Comparison of ENCODE assay signal across 1 cellular context in the genomic region with DNA sequence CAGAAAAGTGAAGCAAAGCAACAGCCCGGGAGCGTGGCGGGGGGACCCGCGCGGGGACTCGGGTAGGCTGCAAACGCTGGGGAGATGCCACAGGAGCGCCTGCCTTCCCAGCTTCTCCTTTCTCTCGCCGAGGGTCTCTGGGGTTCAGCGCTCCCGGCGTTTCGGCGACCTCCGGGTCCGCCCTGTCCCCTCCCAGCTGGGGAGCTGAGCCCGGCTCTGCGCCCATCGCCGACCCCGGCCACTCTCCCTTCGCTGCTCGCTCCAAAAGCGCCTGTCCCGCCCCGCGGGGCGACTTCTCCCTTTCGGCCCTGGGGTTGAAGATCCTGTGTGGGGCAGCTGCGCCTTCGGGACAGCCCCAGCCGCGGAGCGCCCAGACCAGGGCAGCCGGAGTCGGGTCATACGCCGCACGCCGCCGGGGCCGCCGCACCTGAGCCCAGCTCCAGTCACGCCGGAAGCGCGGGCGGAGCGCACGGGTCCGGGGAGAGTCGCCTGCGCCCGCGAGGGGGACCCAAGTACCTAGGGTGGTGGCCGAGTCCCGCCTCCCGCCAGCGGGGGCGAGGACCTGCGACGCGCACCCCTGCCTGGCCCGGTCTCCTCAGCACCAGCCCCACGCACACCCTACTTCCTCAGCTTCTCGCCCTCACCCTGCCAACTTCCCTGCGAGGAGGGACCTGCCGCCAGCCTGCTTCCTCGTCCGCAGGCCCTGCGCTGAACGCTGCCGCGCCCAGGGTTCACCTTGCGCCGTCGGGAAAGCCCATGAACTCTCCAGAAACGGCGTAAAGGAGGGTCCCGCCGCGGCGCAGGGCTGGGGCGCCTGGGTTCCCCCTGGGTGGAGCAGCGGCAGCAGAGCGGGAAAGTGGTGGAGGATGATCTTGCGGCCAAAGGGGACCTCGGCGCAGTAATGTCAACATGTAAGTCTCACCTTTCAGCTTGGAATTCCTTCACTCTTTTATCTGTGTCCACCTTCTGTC.
TF ChIP-seq lines count a peak whose summit lies in the region.

ADGRG6 (plus strand) TSS at position 587 of the 971 bp plus-strand sequence; CDS start at position 910, 323 bp downstream.

TF ChIP-seq in HepG2, 621 proteins besides CTCF, POLR2A, EP300 and RAD21 (continued from another document and continues in another):
- no peak; the same call in none of the 2 replicates for TF ChIP-seq ZBTB2 (CRISPR knock-in tag; IDR thresholded peaks at IDR 0.05; ENCODE audit: low read depth)
- 0 out of 2 replicates have a peak, but pooled peaks have one; percentile 58 for TF ChIP-seq PLSCR1 (CRISPR knock-in tag; IDR thresholded peaks at IDR 0.05; ENCODE audit: borderline replicate concordance)
- no peak; the same call in 1 of the 2 replicates for TF ChIP-seq HIVEP1 (CRISPR knock-in tag; IDR thresholded peaks at IDR 0.05)
- TF ChIP-seq POLR2AphosphoS5 (IDR thresholded peaks at IDR 0.05; ENCODE audit: low read depth, low read length): peak; percentile 59; the same call in 1 of the 2 replicates
- TF ChIP-seq SOX13 (IDR thresholded peaks at IDR 0.05): no peak
- peak in 1 of 2 experiments; percentile 74; a peak in 2 of 4 replicates for TF ChIP-seq SOX13 (CRISPR knock-in tag; conservative IDR thresholded peaks at IDR 0.05 in 1 of 2, IDR thresholded peaks at IDR 0.05 in 1 of 2)
- peak; percentile 72 for TF ChIP-seq ZNF761 (CRISPR knock-in tag; conservative IDR thresholded peaks at IDR 0.05)
- no peak for TF ChIP-seq CBFB (CRISPR knock-in tag; IDR thresholded peaks at IDR 0.05)
- TF ChIP-seq, protein P1, sequence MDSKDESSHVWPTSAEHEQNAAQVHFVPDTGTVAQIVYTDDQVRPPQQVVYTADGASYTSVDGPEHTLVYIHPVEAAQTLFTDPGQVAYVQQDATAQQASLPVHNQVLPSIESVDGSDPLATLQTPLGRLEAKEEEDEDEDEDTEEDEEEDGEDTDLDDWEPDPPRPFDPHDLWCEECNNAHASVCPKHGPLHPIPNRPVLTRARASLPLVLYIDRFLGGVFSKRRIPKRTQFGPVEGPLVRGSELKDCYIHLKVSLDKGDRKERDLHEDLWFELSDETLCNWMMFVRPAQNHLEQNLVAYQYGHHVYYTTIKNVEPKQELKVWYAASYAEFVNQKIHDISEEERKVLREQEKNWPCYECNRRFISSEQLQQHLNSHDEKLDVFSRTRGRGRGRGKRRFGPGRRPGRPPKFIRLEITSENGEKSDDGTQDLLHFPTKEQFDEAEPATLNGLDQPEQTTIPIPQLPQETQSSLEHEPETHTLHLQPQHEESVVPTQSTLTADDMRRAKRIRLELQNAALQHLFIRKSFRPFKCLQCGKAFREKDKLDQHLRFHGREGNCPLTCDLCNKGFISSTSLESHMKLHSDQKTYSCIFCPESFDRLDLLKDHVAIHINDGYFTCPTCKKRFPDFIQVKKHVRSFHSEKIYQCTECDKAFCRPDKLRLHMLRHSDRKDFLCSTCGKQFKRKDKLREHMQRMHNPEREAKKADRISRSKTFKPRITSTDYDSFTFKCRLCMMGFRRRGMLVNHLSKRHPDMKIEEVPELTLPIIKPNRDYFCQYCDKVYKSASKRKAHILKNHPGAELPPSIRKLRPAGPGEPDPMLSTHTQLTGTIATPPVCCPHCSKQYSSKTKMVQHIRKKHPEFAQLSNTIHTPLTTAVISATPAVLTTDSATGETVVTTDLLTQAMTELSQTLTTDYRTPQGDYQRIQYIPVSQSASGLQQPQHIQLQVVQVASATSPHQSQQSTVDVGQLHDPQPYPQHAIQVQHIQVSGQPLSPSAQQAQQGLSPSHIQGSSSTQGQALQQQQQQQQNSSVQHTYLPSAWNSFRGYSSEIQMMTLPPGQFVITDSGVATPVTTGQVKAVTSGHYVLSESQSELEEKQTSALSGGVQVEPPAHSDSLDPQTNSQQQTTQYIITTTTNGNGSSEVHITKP (CRISPR knock-in tag; IDR thresholded peaks at IDR 0.05; ENCODE audit: low read depth): no peak
- TF ChIP-seq BHLHE40 (IDR thresholded peaks at IDR 0.05; ENCODE audit: low read length): peak; percentile 89
- TF ChIP-seq HOXD1 (CRISPR knock-in tag; IDR thresholded peaks at IDR 0.05): peak; percentile 90
- peak; percentile 92; the same call in 1 of the 2 replicates for TF ChIP-seq NR1H2 (CRISPR knock-in tag; IDR thresholded peaks at IDR 0.05; ENCODE audit: borderline replicate concordance, low read depth)
- TF ChIP-seq, protein P2, sequence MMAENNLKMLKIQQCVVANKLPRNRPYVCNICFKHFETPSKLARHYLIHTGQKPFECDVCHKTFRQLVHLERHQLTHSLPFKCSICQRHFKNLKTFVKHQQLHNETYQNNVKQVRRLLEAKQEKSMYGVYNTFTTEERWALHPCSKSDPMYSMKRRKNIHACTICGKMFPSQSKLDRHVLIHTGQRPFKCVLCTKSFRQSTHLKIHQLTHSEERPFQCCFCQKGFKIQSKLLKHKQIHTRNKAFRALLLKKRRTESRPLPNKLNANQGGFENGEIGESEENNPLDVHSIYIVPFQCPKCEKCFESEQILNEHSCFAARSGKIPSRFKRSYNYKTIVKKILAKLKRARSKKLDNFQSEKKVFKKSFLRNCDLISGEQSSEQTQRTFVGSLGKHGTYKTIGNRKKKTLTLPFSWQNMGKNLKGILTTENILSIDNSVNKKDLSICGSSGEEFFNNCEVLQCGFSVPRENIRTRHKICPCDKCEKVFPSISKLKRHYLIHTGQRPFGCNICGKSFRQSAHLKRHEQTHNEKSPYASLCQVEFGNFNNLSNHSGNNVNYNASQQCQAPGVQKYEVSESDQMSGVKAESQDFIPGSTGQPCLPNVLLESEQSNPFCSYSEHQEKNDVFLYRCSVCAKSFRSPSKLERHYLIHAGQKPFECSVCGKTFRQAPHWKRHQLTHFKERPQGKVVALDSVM (CRISPR knock-in tag; IDR thresholded peaks at IDR 0.05): peak; percentile 72
- no peak for TF ChIP-seq FOXA1 (IDR thresholded peaks at IDR 0.05)
- peak; percentile 67 for TF ChIP-seq FOXA1 (CRISPR knock-in tag; IDR thresholded peaks at IDR 0.05)
- TF ChIP-seq ZNF569 (CRISPR knock-in tag; IDR thresholded peaks at IDR 0.05; ENCODE audit: borderline replicate concordance): no peak
- 0 out of 2 replicates have a peak, but pooled peaks have one; percentile 82 for TF ChIP-seq ZFP36L2 (CRISPR knock-in tag; IDR thresholded peaks at IDR 0.05)
- peak; percentile 71 for TF ChIP-seq YY1 (IDR thresholded peaks at IDR 0.05; ENCODE audit: insufficient read depth, insufficient replicate concordance, low read depth, low read length)
- TF ChIP-seq TMF1 (CRISPR knock-in tag; IDR thresholded peaks at IDR 0.05; ENCODE audit: low read depth): peak; percentile 98
- TF ChIP-seq ZSCAN12 (CRISPR knock-in tag; IDR thresholded peaks at IDR 0.05): peak; percentile 21; the same call in 1 of the 2 replicates
- peak; percentile 97 for TF ChIP-seq KDM3A (CRISPR knock-in tag; IDR thresholded peaks at IDR 0.05; ENCODE audit: low read depth)
- peak; percentile 92 for TF ChIP-seq YEATS4 (CRISPR knock-in tag; IDR thresholded peaks at IDR 0.05; ENCODE audit: borderline replicate concordance)
- TF ChIP-seq POLR2G (IDR thresholded peaks at IDR 0.05; ENCODE audit: low read depth, low read length): peak; percentile 89
- peak; percentile 70 for TF ChIP-seq JARID2 (CRISPR knock-in tag; IDR thresholded peaks at IDR 0.05; ENCODE audit: insufficient replicate concordance)
- TF ChIP-seq ZNF275 (CRISPR knock-in tag; IDR thresholded peaks at IDR 0.05; ENCODE audit: borderline replicate concordance): peak; percentile 95
- no peak for TF ChIP-seq FOXP1 (IDR thresholded peaks at IDR 0.05)
- peak; percentile 35; the same call in 1 of the 2 replicates for TF ChIP-seq FOXP1 (CRISPR knock-in tag; IDR thresholded peaks at IDR 0.05)
- peak; percentile 81; the same call in 1 of the 2 replicates for TF ChIP-seq ZNF431 (CRISPR knock-in tag; IDR thresholded peaks at IDR 0.05; ENCODE audit: borderline replicate concordance, low read depth)
- TF ChIP-seq RXRB (CRISPR knock-in tag; IDR thresholded peaks at IDR 0.05; ENCODE audit: borderline replicate concordance): peak; percentile 81
- TF ChIP-seq, protein P3, sequence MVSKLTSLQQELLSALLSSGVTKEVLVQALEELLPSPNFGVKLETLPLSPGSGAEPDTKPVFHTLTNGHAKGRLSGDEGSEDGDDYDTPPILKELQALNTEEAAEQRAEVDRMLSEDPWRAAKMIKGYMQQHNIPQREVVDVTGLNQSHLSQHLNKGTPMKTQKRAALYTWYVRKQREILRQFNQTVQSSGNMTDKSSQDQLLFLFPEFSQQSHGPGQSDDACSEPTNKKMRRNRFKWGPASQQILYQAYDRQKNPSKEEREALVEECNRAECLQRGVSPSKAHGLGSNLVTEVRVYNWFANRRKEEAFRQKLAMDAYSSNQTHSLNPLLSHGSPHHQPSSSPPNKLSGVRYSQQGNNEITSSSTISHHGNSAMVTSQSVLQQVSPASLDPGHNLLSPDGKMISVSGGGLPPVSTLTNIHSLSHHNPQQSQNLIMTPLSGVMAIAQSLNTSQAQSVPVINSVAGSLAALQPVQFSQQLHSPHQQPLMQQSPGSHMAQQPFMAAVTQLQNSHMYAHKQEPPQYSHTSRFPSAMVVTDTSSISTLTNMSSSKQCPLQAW (CRISPR knock-in tag; IDR thresholded peaks at IDR 0.05): no peak; the same call in none of the 2 replicates
- TF ChIP-seq, protein P4, sequence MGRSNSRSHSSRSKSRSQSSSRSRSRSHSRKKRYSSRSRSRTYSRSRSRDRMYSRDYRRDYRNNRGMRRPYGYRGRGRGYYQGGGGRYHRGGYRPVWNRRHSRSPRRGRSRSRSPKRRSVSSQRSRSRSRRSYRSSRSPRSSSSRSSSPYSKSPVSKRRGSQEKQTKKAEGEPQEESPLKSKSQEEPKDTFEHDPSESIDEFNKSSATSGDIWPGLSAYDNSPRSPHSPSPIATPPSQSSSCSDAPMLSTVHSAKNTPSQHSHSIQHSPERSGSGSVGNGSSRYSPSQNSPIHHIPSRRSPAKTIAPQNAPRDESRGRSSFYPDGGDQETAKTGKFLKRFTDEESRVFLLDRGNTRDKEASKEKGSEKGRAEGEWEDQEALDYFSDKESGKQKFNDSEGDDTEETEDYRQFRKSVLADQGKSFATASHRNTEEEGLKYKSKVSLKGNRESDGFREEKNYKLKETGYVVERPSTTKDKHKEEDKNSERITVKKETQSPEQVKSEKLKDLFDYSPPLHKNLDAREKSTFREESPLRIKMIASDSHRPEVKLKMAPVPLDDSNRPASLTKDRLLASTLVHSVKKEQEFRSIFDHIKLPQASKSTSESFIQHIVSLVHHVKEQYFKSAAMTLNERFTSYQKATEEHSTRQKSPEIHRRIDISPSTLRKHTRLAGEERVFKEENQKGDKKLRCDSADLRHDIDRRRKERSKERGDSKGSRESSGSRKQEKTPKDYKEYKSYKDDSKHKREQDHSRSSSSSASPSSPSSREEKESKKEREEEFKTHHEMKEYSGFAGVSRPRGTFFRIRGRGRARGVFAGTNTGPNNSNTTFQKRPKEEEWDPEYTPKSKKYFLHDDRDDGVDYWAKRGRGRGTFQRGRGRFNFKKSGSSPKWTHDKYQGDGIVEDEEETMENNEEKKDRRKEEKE (IDR thresholded peaks at IDR 0.05): no peak
- peak; percentile 21; the same call in 1 of the 2 replicates for TF ChIP-seq GABPA (IDR thresholded peaks at IDR 0.05; ENCODE audit: low read depth, low read length)
- peak; percentile 51; the same call in 1 of the 2 replicates for TF ChIP-seq GABPA (CRISPR knock-in tag; IDR thresholded peaks at IDR 0.05; ENCODE audit: low read depth)
- TF ChIP-seq SKIL (CRISPR knock-in tag; IDR thresholded peaks at IDR 0.05; ENCODE audit: borderline replicate concordance): peak; percentile 76
- TF ChIP-seq TP53 (CRISPR knock-in tag; conservative IDR thresholded peaks at IDR 0.05): peak; percentile 21; the same call in 1 of the 2 replicates
- TF ChIP-seq SCMH1 (CRISPR knock-in tag; IDR thresholded peaks at IDR 0.05; ENCODE audit: borderline replicate concordance): no peak
- peak; percentile 48; the same call in 1 of the 2 replicates for TF ChIP-seq ZNF607 (CRISPR knock-in tag; IDR thresholded peaks at IDR 0.05; ENCODE audit: borderline replicate concordance)
- peak; percentile 93 for TF ChIP-seq RFXAP (CRISPR knock-in tag; IDR thresholded peaks at IDR 0.05; ENCODE audit: borderline replicate concordance)
- TF ChIP-seq ZNF564 (CRISPR knock-in tag; IDR thresholded peaks at IDR 0.05): peak; percentile 86
- TF ChIP-seq PTBP1 (IDR thresholded peaks at IDR 0.05; ENCODE audit: low read depth, low read length, poor library complexity, severe bottlenecking): no peak
- no peak for TF ChIP-seq MBD4 (IDR thresholded peaks at IDR 0.05; ENCODE audit: borderline replicate concordance, low read length)
- TF ChIP-seq ZNF546 (CRISPR knock-in tag; conservative IDR thresholded peaks at IDR 0.05): peak; percentile 83
- TF ChIP-seq KLF15 (CRISPR knock-in tag; IDR thresholded peaks at IDR 0.05; ENCODE audit: borderline replicate concordance): peak; percentile 74; the same call in 1 of the 2 replicates
